In the genomic region with DNA sequence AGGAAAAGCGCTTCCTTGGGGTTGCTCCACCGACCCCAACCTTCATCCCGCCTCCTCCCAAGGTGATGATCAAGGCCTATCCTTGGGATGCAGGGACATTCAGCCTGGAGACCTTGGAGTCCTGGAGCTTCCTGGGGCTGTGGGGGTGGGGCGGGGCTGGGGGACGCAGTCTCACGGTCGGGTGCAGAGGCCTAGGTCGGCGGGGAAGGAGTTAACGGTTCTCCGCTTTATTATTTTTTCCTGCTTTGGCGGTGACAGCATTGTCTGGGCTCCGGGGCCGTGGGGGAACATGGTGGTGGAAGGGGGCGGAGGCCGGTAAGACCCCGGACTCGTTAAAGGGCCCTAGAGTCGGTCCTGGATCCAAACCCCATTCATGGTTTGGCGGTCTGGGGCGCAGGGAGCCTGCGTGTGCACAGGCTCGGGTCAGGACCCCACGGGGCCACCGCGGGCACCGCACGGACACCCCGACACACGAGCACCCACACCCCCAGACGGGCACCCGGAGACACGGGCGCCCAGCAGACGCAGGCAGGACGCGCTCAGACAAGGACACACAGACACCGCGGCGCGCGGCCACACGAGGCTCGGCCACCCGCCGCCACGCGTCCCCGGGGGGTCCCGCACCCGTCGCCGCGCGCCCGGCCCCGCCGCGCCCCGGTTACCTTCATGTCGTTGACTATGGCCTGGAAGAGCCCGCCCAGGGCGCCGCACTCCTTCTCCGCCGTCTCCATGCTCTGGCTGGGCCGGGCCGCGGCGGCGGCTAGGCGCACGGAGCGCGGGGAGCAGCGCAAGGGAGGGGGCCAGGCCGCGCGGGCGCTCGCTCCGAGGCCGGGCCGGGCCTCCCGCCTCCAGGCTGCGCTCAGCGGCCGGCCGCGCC, we compare ENCODE assay signal across 1 cellular context.
TF ChIP-seq lines count a peak whose summit lies in the region.

No MANE protein-coding gene starts in this region.

TF ChIP-seq in SK-N-SH treated with all-trans-retinoic acid at 6 μM for 48 hours, 23 proteins besides CTCF, POLR2A, EP300 and RAD21 (continued from another document):
- TF ChIP-seq, protein P1, sequence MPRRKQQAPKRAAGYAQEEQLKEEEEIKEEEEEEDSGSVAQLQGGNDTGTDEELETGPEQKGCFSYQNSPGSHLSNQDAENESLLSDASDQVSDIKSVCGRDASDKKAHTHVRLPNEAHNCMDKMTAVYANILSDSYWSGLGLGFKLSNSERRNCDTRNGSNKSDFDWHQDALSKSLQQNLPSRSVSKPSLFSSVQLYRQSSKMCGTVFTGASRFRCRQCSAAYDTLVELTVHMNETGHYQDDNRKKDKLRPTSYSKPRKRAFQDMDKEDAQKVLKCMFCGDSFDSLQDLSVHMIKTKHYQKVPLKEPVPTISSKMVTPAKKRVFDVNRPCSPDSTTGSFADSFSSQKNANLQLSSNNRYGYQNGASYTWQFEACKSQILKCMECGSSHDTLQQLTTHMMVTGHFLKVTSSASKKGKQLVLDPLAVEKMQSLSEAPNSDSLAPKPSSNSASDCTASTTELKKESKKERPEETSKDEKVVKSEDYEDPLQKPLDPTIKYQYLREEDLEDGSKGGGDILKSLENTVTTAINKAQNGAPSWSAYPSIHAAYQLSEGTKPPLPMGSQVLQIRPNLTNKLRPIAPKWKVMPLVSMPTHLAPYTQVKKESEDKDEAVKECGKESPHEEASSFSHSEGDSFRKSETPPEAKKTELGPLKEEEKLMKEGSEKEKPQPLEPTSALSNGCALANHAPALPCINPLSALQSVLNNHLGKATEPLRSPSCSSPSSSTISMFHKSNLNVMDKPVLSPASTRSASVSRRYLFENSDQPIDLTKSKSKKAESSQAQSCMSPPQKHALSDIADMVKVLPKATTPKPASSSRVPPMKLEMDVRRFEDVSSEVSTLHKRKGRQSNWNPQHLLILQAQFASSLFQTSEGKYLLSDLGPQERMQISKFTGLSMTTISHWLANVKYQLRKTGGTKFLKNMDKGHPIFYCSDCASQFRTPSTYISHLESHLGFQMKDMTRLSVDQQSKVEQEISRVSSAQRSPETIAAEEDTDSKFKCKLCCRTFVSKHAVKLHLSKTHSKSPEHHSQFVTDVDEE (CRISPR knock-in tag; IDR thresholded peaks at IDR 0.05) = no peak
- no peak for TF ChIP-seq ISL1 (CRISPR knock-in tag; IDR thresholded peaks at IDR 0.05)
- no peak for TF ChIP-seq TCF4 (CRISPR knock-in tag; IDR thresholded peaks at IDR 0.05; ENCODE audit: borderline replicate concordance)
- TF ChIP-seq CSDC2 (CRISPR knock-in tag; IDR thresholded peaks at IDR 0.05) = no peak
- TF ChIP-seq ZNF565 (CRISPR knock-in tag; conservative IDR thresholded peaks at IDR 0.05; ENCODE audit: low read depth) = no peak
- no peak for TF ChIP-seq ZNF70 (CRISPR knock-in tag; IDR thresholded peaks at IDR 0.05)
- no peak for TF ChIP-seq SNAI2 (CRISPR knock-in tag; IDR thresholded peaks at IDR 0.05)
- no peak for TF ChIP-seq BACH2 (CRISPR knock-in tag; IDR thresholded peaks at IDR 0.05; ENCODE audit: borderline replicate concordance)
- TF ChIP-seq, protein P2, sequence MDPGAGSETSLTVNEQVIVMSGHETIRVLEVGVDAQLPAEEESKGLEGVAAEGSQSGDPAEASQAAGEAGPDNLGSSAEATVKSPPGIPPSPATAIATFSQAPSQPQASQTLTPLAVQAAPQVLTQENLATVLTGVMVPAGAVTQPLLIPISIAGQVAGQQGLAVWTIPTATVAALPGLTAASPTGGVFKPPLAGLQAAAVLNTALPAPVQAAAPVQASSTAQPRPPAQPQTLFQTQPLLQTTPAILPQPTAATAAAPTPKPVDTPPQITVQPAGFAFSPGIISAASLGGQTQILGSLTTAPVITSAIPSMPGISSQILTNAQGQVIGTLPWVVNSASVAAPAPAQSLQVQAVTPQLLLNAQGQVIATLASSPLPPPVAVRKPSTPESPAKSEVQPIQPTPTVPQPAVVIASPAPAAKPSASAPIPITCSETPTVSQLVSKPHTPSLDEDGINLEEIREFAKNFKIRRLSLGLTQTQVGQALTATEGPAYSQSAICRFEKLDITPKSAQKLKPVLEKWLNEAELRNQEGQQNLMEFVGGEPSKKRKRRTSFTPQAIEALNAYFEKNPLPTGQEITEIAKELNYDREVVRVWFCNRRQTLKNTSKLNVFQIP (CRISPR knock-in tag; IDR thresholded peaks at IDR 0.05; ENCODE audit: borderline replicate concordance, low read depth) = no peak
- TF ChIP-seq ZFP3 (CRISPR knock-in tag; IDR thresholded peaks at IDR 0.05) = no peak
- TF ChIP-seq, protein P3, sequence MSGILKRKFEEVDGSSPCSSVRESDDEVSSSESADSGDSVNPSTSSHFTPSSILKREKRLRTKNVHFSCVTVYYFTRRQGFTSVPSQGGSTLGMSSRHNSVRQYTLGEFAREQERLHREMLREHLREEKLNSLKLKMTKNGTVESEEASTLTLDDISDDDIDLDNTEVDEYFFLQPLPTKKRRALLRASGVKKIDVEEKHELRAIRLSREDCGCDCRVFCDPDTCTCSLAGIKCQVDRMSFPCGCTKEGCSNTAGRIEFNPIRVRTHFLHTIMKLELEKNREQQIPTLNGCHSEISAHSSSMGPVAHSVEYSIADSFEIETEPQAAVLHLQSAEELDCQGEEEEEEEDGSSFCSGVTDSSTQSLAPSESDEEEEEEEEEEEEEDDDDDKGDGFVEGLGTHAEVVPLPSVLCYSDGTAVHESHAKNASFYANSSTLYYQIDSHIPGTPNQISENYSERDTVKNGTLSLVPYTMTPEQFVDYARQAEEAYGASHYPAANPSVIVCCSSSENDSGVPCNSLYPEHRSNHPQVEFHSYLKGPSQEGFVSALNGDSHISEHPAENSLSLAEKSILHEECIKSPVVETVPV (CRISPR knock-in tag; IDR thresholded peaks at IDR 0.05) = no peak
- TF ChIP-seq ZNF8 (CRISPR knock-in tag; IDR thresholded peaks at IDR 0.05) = no peak
